ENCODE assay signal across 8 cellular contexts in genomic region chr13:97574926-97575325, GRCh38.
DNase-seq lines count a peak whose midpoint lies in the region; ATAC-seq and TF ChIP-seq lines count a peak whose summit lies in the region.

No MANE protein-coding gene starts in this region.

- TF ChIP-seq POLR2A in uterus (IDR thresholded peaks at IDR 0.05): no peak

- intact Hi-C loops in Panc1 (cut with micrococcal nuclease; ENCODE audit: unreplicated experiment) (no loop called here), uterus (cut with DNase I; ENCODE audit: low total_unique reads) (no loop called here)

- H3K4me1 Mint-ChIP-seq in glutamatergic neuron (ENCODE audit: low read depth, unreplicated experiment): peaks cover 8% of the 10 kb centered on the region
- no peaks in the 10 kb centered on the region for H3K4me1 Mint-ChIP-seq in CD8-positive, alpha-beta memory T cell

- H3K9me2 ChIP-seq in DOHH2 (replicated peaks; ENCODE audit: control insufficient read depth, low read length): no peaks in the 10 kb centered on the region

- no peak overlapping the region for H3K4me3 Mint-ChIP-seq in glutamatergic neuron (ENCODE audit: unreplicated experiment)
- H3K4me3 Mint-ChIP-seq in CD8-positive, alpha-beta memory T cell: no peak overlapping the region

- H3K4me3 ChIP-seq in DOHH2 (ENCODE audit: low read length) (no peak overlapping the region), Panc1 (ENCODE audit: low read depth in 2 of 2, low read length in 2 of 2) (no peak overlapping the region), uterus (no peak overlapping the region)
- H3K4me3 ChIP-seq in CD8-positive, alpha-beta memory T cell (ENCODE audit: low read length): no peak overlapping the region

- H3F3A ChIP-seq in DOHH2 (ENCODE audit: control insufficient read depth, insufficient read depth): no peaks in the 10 kb centered on the region

- BruUV-seq in Panc1 (replicated peaks; lab: Mats Ljungman, UMichigan): no TSS peak

- H3K27ac ChIP-seq in DOHH2 (ENCODE audit: low read depth, low read length): no peak overlapping the region
- H3K27ac ChIP-seq in Panc1 (ENCODE audit: low read length): no peak overlapping the region
- no peak overlapping the region for H3K27ac ChIP-seq in CD8-positive, alpha-beta memory T cell (ENCODE audit: low read depth, low read length)
- H3K27ac ChIP-seq in uterus: no peak overlapping the region

- POLR2A ChIA-PET in Panc1 (lab: Charles Lee): no interaction called here
- POLR2A ChIA-PET in CD8-positive, alpha-beta memory T cell (lab: Charles Lee): no interaction called here

- no peaks in the 10 kb centered on the region for H3K4me1 ChIP-seq in DOHH2 (ENCODE audit: control insufficient read depth, low read length)
- H3K4me1 ChIP-seq in Panc1 (ENCODE audit: control insufficient read depth, insufficient read depth, low read length): no peaks in the 10 kb centered on the region
- no peaks in the 10 kb centered on the region for H3K4me1 ChIP-seq in CD8-positive, alpha-beta memory T cell (ENCODE audit: insufficient read depth, low read length)
- H3K4me1 ChIP-seq in uterus: no peaks in the 10 kb centered on the region

- H3K27me3 ChIP-seq in DOHH2 (ENCODE audit: control insufficient read depth, low read length) (no peaks in the 10 kb centered on the region), Panc1 (ENCODE audit: control insufficient read depth, insufficient read depth, low read length) (no peaks in the 10 kb centered on the region), uterus (no peaks in the 10 kb centered on the region)
- H3K27me3 ChIP-seq in CD8-positive, alpha-beta memory T cell (ENCODE audit: insufficient read depth, low read length, poor library complexity, severe bottlenecking): no peaks in the 10 kb centered on the region

- H3K27me3 Mint-ChIP-seq in glutamatergic neuron (ENCODE audit: unreplicated experiment): no peaks in the 10 kb centered on the region
- peaks cover 1 to 5% of the 10 kb centered on the region in 2 donors for H3K27me3 Mint-ChIP-seq in CD8-positive, alpha-beta memory T cell

- no peaks in the 10 kb centered on the region for H3K79me2 ChIP-seq in DOHH2 (ENCODE audit: control insufficient read depth, low read length)

- peak; percentile 47 for DNase-seq in Panc1 (ENCODE audit: low read depth, low spot score)
- DNase-seq in glutamatergic neuron: peak; percentile 50
- DNase-seq in NCI-H1105 treated with DMSO at 0.1 percent for 48 hours (lab: John Stamatoyannopoulos, UW): no peak
- DNase-seq in NCI-H2227 (lab: John Stamatoyannopoulos, UW; ENCODE audit: unreplicated experiment): no peak
- DNase-seq in CD8-positive, alpha-beta memory T cell: no peak
- no peak for DNase-seq in uterus

- H3K4me2 ChIP-seq in DOHH2 (ENCODE audit: low read length): no peak overlapping the region

- in situ Hi-C loops in Panc1 (cut with HindIII; ENCODE audit: low pct_unique_long_range_greater_than_20kb, low sequenced_read_pairs): no loop called here

- CTCF ChIA-PET in Panc1 (lab: Charles Lee): no interaction called here
- CTCF ChIA-PET in CD8-positive, alpha-beta memory T cell (lab: Charles Lee): no interaction called here

- H3K36me3 Mint-ChIP-seq in glutamatergic neuron (ENCODE audit: unreplicated experiment): no peaks in the 10 kb centered on the region
- no peaks in the 10 kb centered on the region for H3K36me3 Mint-ChIP-seq in CD8-positive, alpha-beta memory T cell

- TF ChIP-seq CTCF in DOHH2 (IDR thresholded peaks at IDR 0.05; ENCODE audit: low read depth, low read length, poor library complexity, severe bottlenecking) (peak; percentile 29), Panc1 (IDR thresholded peaks at IDR 0.05) (peak; percentile 78), glutamatergic neuron (IDR thresholded peaks at IDR 0.05; ENCODE audit: partially characterized antibody, unreplicated experiment) (no peak), uterus (IDR thresholded peaks at IDR 0.05) (peak in 1 of 4 experiments; percentile 20)

- ATAC-seq in GM21825 (IDR thresholded peaks at IDR 0.05; ENCODE audit: unreplicated experiment) (peak; percentile 80), Panc1 (peak; percentile 91)

- peaks cover under 1% of the 10 kb centered on the region for H3K9me3 Mint-ChIP-seq in glutamatergic neuron (ENCODE audit: unreplicated experiment)
- H3K9me3 Mint-ChIP-seq in CD8-positive, alpha-beta memory T cell: peaks cover 0 to 2% (median 0%) of the 10 kb centered on the region in 5 donors

- no peaks in the 10 kb centered on the region for H3K36me3 ChIP-seq in DOHH2 (ENCODE audit: control insufficient read depth, low read length)
- no peaks in the 10 kb centered on the region for H3K36me3 ChIP-seq in Panc1 (ENCODE audit: control insufficient read depth, insufficient read depth, low read length)
- no peaks in the 10 kb centered on the region for H3K36me3 ChIP-seq in CD8-positive, alpha-beta memory T cell (ENCODE audit: insufficient read depth, low read length)
- no peaks in the 10 kb centered on the region for H3K36me3 ChIP-seq in uterus

- no peaks in the 10 kb centered on the region for H3K9me3 ChIP-seq in DOHH2 (ENCODE audit: control insufficient read depth, insufficient read depth, low read length)
- H3K9me3 ChIP-seq in Panc1 (ENCODE audit: control insufficient read depth, insufficient read depth, low read depth, low read length): no peaks in the 10 kb centered on the region
- no peaks in the 10 kb centered on the region for H3K9me3 ChIP-seq in CD8-positive, alpha-beta memory T cell (ENCODE audit: low read length)
- H3K9me3 ChIP-seq in uterus: no peaks in the 10 kb centered on the region

- no peaks in the 10 kb centered on the region for H4K20me1 ChIP-seq in DOHH2 (ENCODE audit: control insufficient read depth, insufficient read depth, low read depth, low read length)

- no peak overlapping the region for H3K27ac Mint-ChIP-seq in glutamatergic neuron (ENCODE audit: unreplicated experiment)
- no peak overlapping the region for H3K27ac Mint-ChIP-seq in CD8-positive, alpha-beta memory T cell

Comparison
In these comparisons a context has a peak if more than half of its experiments do, and no peak if none do; other contexts are left out.
1. DNase-seq: peak in Panc1 (single experiment) and glutamatergic neuron (single experiment); none in NCI-H1105 treated with DMSO at 0.1 percent for 48 hours (single experiment), NCI-H2227 (single experiment), CD8-positive, alpha-beta memory T cell (0 of 5) and uterus (0 of 2).